9 cellular contexts compared by ENCODE assay signal in genomic region chr17:75078097-75079022, GRCh38. TPM values are rescaled to one million over a fixed set of nuclear protein-coding genes. Genes with fewer than 3 reads are reported as not detected.
DNase-seq lines count a peak whose midpoint lies in the region; ATAC-seq, FAIRE-seq and TF ChIP-seq lines count a peak whose summit lies in the region.
"Had no signal": no experiment of that assay in that cellular context is flagged by ENCODE, and none has a peak within 500 bp of the region (broad histone marks: within the 10 kb centered on the region; RNA-seq: fewer than 3 reads in every experiment).

No MANE protein-coding gene starts in this region.

- H3K23me2 ChIP-seq in H1 (ENCODE audit: low read depth, low read length), result no peaks in the 10 kb centered on the region

- intact Hi-C loops in sciatic nerve (cut with DNase I), result no loop called here

- 0 out of 2 replicates have a peak overlapping the region, but pooled peaks have one; percentile 17 for H2BK12ac ChIP-seq in H1 (ENCODE audit: low read depth, low read length)

- 84% methylated on average over 19 of the region's 19 CpGs; no CpG with 5 or more reads in 1 of the 2 experiments for WGBS in H1 (ENCODE audit: extremely low coverage in 1 of 2, insufficient coverage in 1 of 2, insufficient read length in 1 of 2, insufficient replicate concordance in 2 of 2, low coverage in 1 of 2, low lambda C conversion rate in 2 of 2, missing lambda C conversion rate in 1 of 2), 2 experiments

- no peak overlapping the region for H2BK120ac ChIP-seq in H1 (replicated peaks; ENCODE audit: low read depth, low read length)

- no peaks in the 10 kb centered on the region for H3K4me1 Mint-ChIP-seq in activated naive CD8-positive, alpha-beta T cell treated with anti-CD3 and anti-CD28 coated beads, Interleukin-2, amount 10 ng/mL, durations not matched to agents 7 days and 5 days
- peaks cover 22% of the 10 kb centered on the region for H3K4me1 Mint-ChIP-seq in activated naive CD8-positive, alpha-beta T cell treated with anti-CD3 and anti-CD28 coated beads for 36 hours

- no peak for FAIRE-seq in H1 (lab: Jason Lieb, UNC)

- H4K91ac ChIP-seq in H1 (replicated peaks; ENCODE audit: insufficient read length, low read length), result peak overlapping the region; percentile 70

- H3K9me3 ChIP-seq in H1 (ENCODE audit: insufficient read depth in 2 of 2, low read depth in 1 of 2, low read length in 1 of 2) (no peaks in the 10 kb centered on the region), neutrophil (no peaks in the 10 kb centered on the region)

- H3K23ac ChIP-seq in H1 (ENCODE audit: insufficient read length), result no peak overlapping the region

- CTCF ChIA-PET in H1 (lab: Charles Lee; ENCODE audit: partially characterized antibody), result interaction anchor here (0.7 to 7.6 kb wide), 16 partner anchors 9 to 275 kb away, joined by 3 to 45 read pairs (median 4); partner anchors contain the start of gene ARMC7

- H3K4ac ChIP-seq in H1 (replicated peaks; ENCODE audit: insufficient read length, low read depth, low read length), result no peak overlapping the region

- TF ChIP-seq CTCF in H1 (IDR thresholded peaks at IDR 0.05; ENCODE audit: control extremely low read depth in 1 of 3, insufficient read depth in 1 of 3, low read depth in 1 of 3, low read length in 3 of 3) (no peak), neutrophil (IDR thresholded peaks at IDR 0.05) (no peak)

- no peak for ATAC-seq in activated naive CD8-positive, alpha-beta T cell treated with anti-CD3 and anti-CD28 coated beads, Interleukin-2, amount 10 ng/mL, durations not matched to agents 7 days and 5 days (ENCODE audit: low read depth)
- ATAC-seq in sciatic nerve (no peak), GM21723 (IDR thresholded peaks at IDR 0.05; ENCODE audit: unreplicated experiment) (no peak)

- H2AK5ac ChIP-seq in H1 (ENCODE audit: low read depth, low read length), result no peak overlapping the region

- no peak overlapping the region for H3K4me2 ChIP-seq in H1 (ENCODE audit: insufficient read depth in 1 of 2, low read depth in 2 of 2, low read length in 2 of 2)

- TF ChIP-seq EP300 in H1 (IDR thresholded peaks at IDR 0.05; ENCODE audit: borderline replicate concordance in 1 of 2, low read depth in 2 of 2, low read length in 2 of 2), result no peak

- no peaks in the 10 kb centered on the region for H3K9me3 Mint-ChIP-seq in activated naive CD8-positive, alpha-beta T cell treated with anti-CD3 and anti-CD28 coated beads, Interleukin-2, amount 10 ng/mL, durations not matched to agents 7 days and 5 days
- H3K9me3 Mint-ChIP-seq in activated naive CD8-positive, alpha-beta T cell treated with anti-CD3 and anti-CD28 coated beads for 36 hours, result no peaks in the 10 kb centered on the region

- H3K27me3 ChIP-seq in H1 (replicated peaks in 1 of 4; ENCODE audit: control insufficient read depth in 3 of 4, extremely low read depth in 1 of 4, insufficient read depth in 3 of 4, low read length in 3 of 4) (no peaks in the 10 kb centered on the region), neutrophil (no peaks in the 10 kb centered on the region)

- H3K4me3 ChIP-seq in H1 (ENCODE audit: extremely low read depth in 1 of 4, insufficient read depth in 2 of 4, low read depth in 3 of 4, low read length in 4 of 4) (no peak overlapping the region), neutrophil (ENCODE audit: low read depth in 1 of 2, low read length in 1 of 2) (peak overlapping the region; percentile 61 to 66)

- no peaks in the 10 kb centered on the region for H4K20me1 ChIP-seq in H1 (replicated peaks in 1 of 2; ENCODE audit: control insufficient read depth in 1 of 2, insufficient read depth in 2 of 2, low read length in 2 of 2)

- H3K36me3 Mint-ChIP-seq in activated naive CD8-positive, alpha-beta T cell treated with anti-CD3 and anti-CD28 coated beads, Interleukin-2, amount 10 ng/mL, durations not matched to agents 7 days and 5 days, result no peaks in the 10 kb centered on the region
- H3K36me3 Mint-ChIP-seq in activated naive CD8-positive, alpha-beta T cell treated with anti-CD3 and anti-CD28 coated beads for 36 hours, result no peaks in the 10 kb centered on the region

- POLR2A ChIA-PET in activated naive CD8-positive, alpha-beta T cell treated with anti-CD3 and anti-CD28 coated beads, Interleukin-2, amount 10 ng/mL, durations not matched to agents 7 days and 5 days (lab: Charles Lee), result interaction anchor here (1.1 kb wide), 1 partner anchor 32 kb away, joined by 3 read pairs; the partner anchor contains the start of genes ATP5PD and KCTD2
- POLR2A ChIA-PET in H1 (lab: Charles Lee; ENCODE audit: partially characterized antibody), result interaction anchor here (0.9 to 4.4 kb wide), 5 partner anchors 10 to 76 kb away, joined by 3 to 25 read pairs (median 3); partner anchors contain the start of genes JPT1 and SLC16A5

- H4K5ac ChIP-seq in H1 (ENCODE audit: insufficient read length, low read depth, low read length), result no peak overlapping the region

- no peaks in the 10 kb centered on the region for H3K36me3 ChIP-seq in H1 (ENCODE audit: control insufficient read depth in 2 of 4, insufficient read depth in 4 of 4, low read length in 3 of 4)
- no peaks in the 10 kb centered on the region for H3K36me3 ChIP-seq in neutrophil

- H3K79me2 ChIP-seq in H1 (ENCODE audit: control insufficient read depth in 1 of 2, insufficient read depth in 2 of 2, low read length in 2 of 2), result no peaks in the 10 kb centered on the region

- peak overlapping the region; percentile 60; the same call in 1 of the 2 replicates for H3K18ac ChIP-seq in H1 (ENCODE audit: extremely low read depth, low read length)

- no peak overlapping the region; the same call in 1 of the 2 replicates for H2BK15ac ChIP-seq in H1 (ENCODE audit: low read length)

- H3K4me1 ChIP-seq in H1 (replicated peaks in 1 of 4; ENCODE audit: control insufficient read depth in 3 of 4, insufficient read depth in 4 of 4, low read length in 3 of 4) (peaks cover 0 to 16% (median 8%) of the 10 kb centered on the region in 4 experiments; a peak in 6 of 7 replicates), neutrophil (ENCODE audit: control insufficient read depth in 1 of 2, insufficient read depth in 1 of 2, low read depth in 1 of 2, low read length in 1 of 2) (peaks cover 54 to 56% of the 10 kb centered on the region in 2 experiments)

- no peak overlapping the region for H3K27ac ChIP-seq in H1 (ENCODE audit: low read depth, low read length)
- H3K27ac ChIP-seq in neutrophil, result peak overlapping the region; percentile 86
- H3K27ac ChIP-seq: epithelial cell of prostate had no signal

- DNase-seq in activated naive CD8-positive, alpha-beta T cell treated with anti-CD3 and anti-CD28 coated beads, Interleukin-2, amount 10 ng/mL, durations not matched to agents 7 days and 5 days, result no peak
- DNase-seq in activated naive CD8-positive, alpha-beta T cell treated with anti-CD3 and anti-CD28 coated beads for 36 hours, result no peak
- DNase-seq in M059J (ENCODE audit: low read depth) (peak; percentile 81), H1 (ENCODE audit: low read depth in 1 of 2, low spot score in 2 of 2) (no peak), NAMALWA (ENCODE audit: low spot score) (no peak), sciatic nerve (ENCODE audit: low spot score) (no peak)

- no peak overlapping the region for H3K56ac ChIP-seq in H1 (replicated peaks; ENCODE audit: insufficient read length, low read depth, low read length)

- peak overlapping the region; percentile 43; the same call in 1 of the 2 replicates for H2BK20ac ChIP-seq in H1 (ENCODE audit: low read length)

- peak overlapping the region; percentile 54 for H4K8ac ChIP-seq in H1 (ENCODE audit: extremely low read depth, insufficient read depth, low read length)

- peak overlapping the region; percentile 43 for H2AFZ ChIP-seq in H1 (ENCODE audit: low read length)

- H3K14ac ChIP-seq in H1 (ENCODE audit: insufficient read length), result no peak overlapping the region

- H3K27me3 Mint-ChIP-seq in activated naive CD8-positive, alpha-beta T cell treated with anti-CD3 and anti-CD28 coated beads, Interleukin-2, amount 10 ng/mL, durations not matched to agents 7 days and 5 days, result no peaks in the 10 kb centered on the region
- H3K27me3 Mint-ChIP-seq in activated naive CD8-positive, alpha-beta T cell treated with anti-CD3 and anti-CD28 coated beads for 36 hours, result no peaks in the 10 kb centered on the region

- TF ChIP-seq RAD21 in H1 (IDR thresholded peaks at IDR 0.05 in 1 of 2, conservative IDR thresholded peaks at IDR 0.05 in 1 of 2; ENCODE audit: low read depth in 2 of 2, low read length in 2 of 2), result no peak

- H3K4me3 Mint-ChIP-seq in activated naive CD8-positive, alpha-beta T cell treated with anti-CD3 and anti-CD28 coated beads, Interleukin-2, amount 10 ng/mL, durations not matched to agents 7 days and 5 days, result peak overlapping the region; percentile 35
- H3K4me3 Mint-ChIP-seq in activated naive CD8-positive, alpha-beta T cell treated with anti-CD3 and anti-CD28 coated beads for 36 hours, result no peak overlapping the region

- H3K79me1 ChIP-seq in H1 (ENCODE audit: low read depth, low read length), result no peaks in the 10 kb centered on the region

- no peak overlapping the region for H3K9ac ChIP-seq in H1 (replicated peaks in 1 of 4; ENCODE audit: extremely low read depth in 1 of 4, low read depth in 3 of 4, low read length in 3 of 4)

- H3K27ac Mint-ChIP-seq in activated naive CD8-positive, alpha-beta T cell treated with anti-CD3 and anti-CD28 coated beads, Interleukin-2, amount 10 ng/mL, durations not matched to agents 7 days and 5 days, result no peak overlapping the region
- no peak overlapping the region for H3K27ac Mint-ChIP-seq in activated naive CD8-positive, alpha-beta T cell treated with anti-CD3 and anti-CD28 coated beads for 36 hours

- no peak for TF ChIP-seq POLR2A in H1 (IDR thresholded peaks at IDR 0.05; ENCODE audit: control extremely low read depth in 1 of 2, low read depth in 2 of 2, low read length in 2 of 2)

- H2BK5ac ChIP-seq in H1 (ENCODE audit: low read depth, low read length), result no peak overlapping the region; the same call in 1 of the 2 replicates

RNA-seq across cellular contexts. Expression of gene SLC16A5, which starts 9.4 kb away (rescaled TPM):
- 10 to 100 TPM in 1 of 2 experiments, 1 to 10 TPM in 1; 9.1 to 11.0 TPM for total RNA-seq in activated naive CD8-positive, alpha-beta T cell treated with anti-CD3 and anti-CD28 coated beads, Interleukin-2, amount 10 ng/mL, durations not matched to agents 7 days and 5 days
- total RNA-seq in activated naive CD8-positive, alpha-beta T cell treated with anti-CD3 and anti-CD28 coated beads for 36 hours, result 1 to 10 TPM; 2.1 TPM
- total RNA-seq in M059J (2014; rRNA removed; shearing (Covaris generic)), result 0.07 TPM in 1 of 2 replicates, not detected in the other
- total RNA-seq in H1 (2021; fragmentation: NEBNext Ultra II Directional; extraction: Animal tissue kit (Norgen Biotek cat#: 25700)), result 16.6 and 17.1 TPM in 2 replicates
- 34.7 and 54.8 TPM in 2 replicates for polyA plus RNA-seq in H1 (2011; rRNA removed)
- polyA plus RNA-seq in H1 (2011; cell fraction: cytosol; rRNA removed), result 28.9 TPM
- polyA plus RNA-seq in H1 (2011; cell fraction: nucleus; rRNA removed), result 82.9 TPM
- polyA plus RNA-seq in H1 (2012, experiment 1 of 2), result 14.3 to 26.5 TPM (median 20.8 TPM) in 4 replicates
- polyA plus RNA-seq in H1 (2012, experiment 2 of 2), result 12.9 TPM
- polyA plus RNA-seq in H1 (2013, experiment 1 of 2), result 22.7 TPM
- polyA plus RNA-seq in H1 (2013, experiment 2 of 2), result 21.6 TPM
- polyA minus RNA-seq in H1 (2011; rRNA and poly(A)+ RNA removed), result 15.2 and 17.8 TPM in 2 replicates
- 11.3 TPM for polyA minus RNA-seq in H1 (2011; cell fraction: cytosol; rRNA and poly(A)+ RNA removed)
- 24.1 TPM for polyA minus RNA-seq in H1 (2011; cell fraction: nucleus; rRNA and poly(A)+ RNA removed)
- 10.5 TPM for total RNA-seq in sciatic nerve

RNA-seq across cellular contexts. Expression of gene KCTD2, which starts 31.3 kb away (rescaled TPM):
- 10 to 100 TPM; 20.4 to 22.4 TPM for total RNA-seq in activated naive CD8-positive, alpha-beta T cell treated with anti-CD3 and anti-CD28 coated beads, Interleukin-2, amount 10 ng/mL, durations not matched to agents 7 days and 5 days
- total RNA-seq in activated naive CD8-positive, alpha-beta T cell treated with anti-CD3 and anti-CD28 coated beads for 36 hours, result 10 to 100 TPM; 14.1 to 14.7 TPM
- total RNA-seq in M059J (2014; rRNA removed; shearing (Covaris generic)), result 18.9 and 25.1 TPM in 2 replicates
- total RNA-seq in H1 (2021; fragmentation: NEBNext Ultra II Directional; extraction: Animal tissue kit (Norgen Biotek cat#: 25700)), result 33.7 and 34.1 TPM in 2 replicates
- polyA plus RNA-seq in H1 (2011; rRNA removed), result 32.6 and 36.8 TPM in 2 replicates
- 34.2 TPM for polyA plus RNA-seq in H1 (2011; cell fraction: cytosol; rRNA removed)
- polyA plus RNA-seq in H1 (2011; cell fraction: nucleus; rRNA removed), result 34.2 TPM
- 28.4 to 33.2 TPM (median 30.1 TPM) in 4 replicates for polyA plus RNA-seq in H1 (2012, experiment 1 of 2)
- polyA plus RNA-seq in H1 (2012, experiment 2 of 2), result 27.2 TPM
- 19.6 TPM for polyA plus RNA-seq in H1 (2013, experiment 1 of 2)
- polyA plus RNA-seq in H1 (2013, experiment 2 of 2), result 19.1 TPM
- 40.0 and 40.9 TPM in 2 replicates for polyA minus RNA-seq in H1 (2011; rRNA and poly(A)+ RNA removed)
- polyA minus RNA-seq in H1 (2011; cell fraction: cytosol; rRNA and poly(A)+ RNA removed), result 16.6 TPM
- 13.5 TPM for polyA minus RNA-seq in H1 (2011; cell fraction: nucleus; rRNA and poly(A)+ RNA removed)
- 37.5 TPM for total RNA-seq in sciatic nerve

RNA-seq across cellular contexts. Expression of gene ARMC7, which starts 31.4 kb away (rescaled TPM):
- 10 to 100 TPM; 16.2 to 17.6 TPM for total RNA-seq in activated naive CD8-positive, alpha-beta T cell treated with anti-CD3 and anti-CD28 coated beads, Interleukin-2, amount 10 ng/mL, durations not matched to agents 7 days and 5 days
- 1 to 10 TPM; 6.5 to 6.6 TPM for total RNA-seq in activated naive CD8-positive, alpha-beta T cell treated with anti-CD3 and anti-CD28 coated beads for 36 hours
- 4.8 and 6.1 TPM in 2 replicates for total RNA-seq in M059J (2014; rRNA removed; shearing (Covaris generic))
- 13.6 TPM in 2 replicates for total RNA-seq in H1 (2021; fragmentation: NEBNext Ultra II Directional; extraction: Animal tissue kit (Norgen Biotek cat#: 25700))
- polyA plus RNA-seq in H1 (2011; rRNA removed), result 9.8 and 12.4 TPM in 2 replicates
- 7.4 TPM for polyA plus RNA-seq in H1 (2011; cell fraction: cytosol; rRNA removed)
- 12.7 TPM for polyA plus RNA-seq in H1 (2011; cell fraction: nucleus; rRNA removed)
- 14.0 to 16.0 TPM (median 14.9 TPM) in 4 replicates for polyA plus RNA-seq in H1 (2012, experiment 1 of 2)
- 13.2 TPM for polyA plus RNA-seq in H1 (2012, experiment 2 of 2)
- polyA plus RNA-seq in H1 (2013, experiment 1 of 2), result 8.2 TPM
- 7.8 TPM for polyA plus RNA-seq in H1 (2013, experiment 2 of 2)
- 12.2 and 13.7 TPM in 2 replicates for polyA minus RNA-seq in H1 (2011; rRNA and poly(A)+ RNA removed)
- polyA minus RNA-seq in H1 (2011; cell fraction: cytosol; rRNA and poly(A)+ RNA removed), result 10.2 TPM
- 12.6 TPM for polyA minus RNA-seq in H1 (2011; cell fraction: nucleus; rRNA and poly(A)+ RNA removed)
- 11.7 TPM for total RNA-seq in sciatic nerve

RNA-seq across cellular contexts. Expression of gene ATP5PD, which starts 31.6 kb away (rescaled TPM):
- total RNA-seq in activated naive CD8-positive, alpha-beta T cell treated with anti-CD3 and anti-CD28 coated beads, Interleukin-2, amount 10 ng/mL, durations not matched to agents 7 days and 5 days, result 100 to 1,000 TPM; 196 to 199 TPM
- 100 to 1,000 TPM; 185 to 189 TPM for total RNA-seq in activated naive CD8-positive, alpha-beta T cell treated with anti-CD3 and anti-CD28 coated beads for 36 hours
- total RNA-seq in M059J (2014; rRNA removed; shearing (Covaris generic)), result 440 and 491 TPM in 2 replicates
- total RNA-seq in H1 (2021; fragmentation: NEBNext Ultra II Directional; extraction: Animal tissue kit (Norgen Biotek cat#: 25700)), result 326 and 335 TPM in 2 replicates
- 254 and 407 TPM in 2 replicates for polyA plus RNA-seq in H1 (2011; rRNA removed)
- polyA plus RNA-seq in H1 (2011; cell fraction: cytosol; rRNA removed), result 359 TPM
- polyA plus RNA-seq in H1 (2011; cell fraction: nucleus; rRNA removed), result 101 TPM
- 445 to 644 TPM (median 486 TPM) in 4 replicates for polyA plus RNA-seq in H1 (2012, experiment 1 of 2)
- 293 TPM for polyA plus RNA-seq in H1 (2012, experiment 2 of 2)
- polyA plus RNA-seq in H1 (2013, experiment 1 of 2), result 532 TPM
- 533 TPM for polyA plus RNA-seq in H1 (2013, experiment 2 of 2)
- polyA minus RNA-seq in H1 (2011; rRNA and poly(A)+ RNA removed), result 160 and 164 TPM in 2 replicates
- polyA minus RNA-seq in H1 (2011; cell fraction: cytosol; rRNA and poly(A)+ RNA removed), result 92.8 TPM
- polyA minus RNA-seq in H1 (2011; cell fraction: nucleus; rRNA and poly(A)+ RNA removed), result 69.1 TPM
- 147 TPM for total RNA-seq in sciatic nerve

RNA-seq across cellular contexts. Expression of gene NT5C, which starts 53.2 kb away (rescaled TPM):
- 10 to 100 TPM; 69.9 to 70.8 TPM for total RNA-seq in activated naive CD8-positive, alpha-beta T cell treated with anti-CD3 and anti-CD28 coated beads, Interleukin-2, amount 10 ng/mL, durations not matched to agents 7 days and 5 days
- 10 to 100 TPM; 71.2 to 74.8 TPM for total RNA-seq in activated naive CD8-positive, alpha-beta T cell treated with anti-CD3 and anti-CD28 coated beads for 36 hours
- 28.7 and 39.4 TPM in 2 replicates for total RNA-seq in M059J (2014; rRNA removed; shearing (Covaris generic))
- 52.1 and 66.9 TPM in 2 replicates for total RNA-seq in H1 (2021; fragmentation: NEBNext Ultra II Directional; extraction: Animal tissue kit (Norgen Biotek cat#: 25700))
- polyA plus RNA-seq in H1 (2011; rRNA removed), result 66.4 and 98.6 TPM in 2 replicates
- 92.6 TPM for polyA plus RNA-seq in H1 (2011; cell fraction: cytosol; rRNA removed)
- 145 TPM for polyA plus RNA-seq in H1 (2011; cell fraction: nucleus; rRNA removed)
- 38.9 to 77.9 TPM (median 68.7 TPM) in 4 replicates for polyA plus RNA-seq in H1 (2012, experiment 1 of 2)
- polyA plus RNA-seq in H1 (2012, experiment 2 of 2), result 57.5 TPM
- polyA plus RNA-seq in H1 (2013, experiment 1 of 2), result 69.7 TPM
- 60.6 TPM for polyA plus RNA-seq in H1 (2013, experiment 2 of 2)
- polyA minus RNA-seq in H1 (2011; rRNA and poly(A)+ RNA removed), result 12.1 and 14.9 TPM in 2 replicates
- polyA minus RNA-seq in H1 (2011; cell fraction: cytosol; rRNA and poly(A)+ RNA removed), result 16.7 TPM
- polyA minus RNA-seq in H1 (2011; cell fraction: nucleus; rRNA and poly(A)+ RNA removed), result 44.4 TPM
- 38.7 TPM for total RNA-seq in sciatic nerve

Comparison
In these comparisons a context has a peak if more than half of its experiments do, and no peak if none do; other contexts are left out.
1. H3K4me3 ChIP-seq: peak in neutrophil (2 of 2); none in H1 (0 of 4).